ENCODE assay signal across 19 cellular contexts in genomic region chr7:99255463-99255862, GRCh38. TPM values are rescaled to one million over a fixed set of nuclear protein-coding genes. Genes with fewer than 3 reads are reported as not detected.
A peak's percentile ranks its signal among the peaks of the same experiment; 100 is the strongest.
DNase-seq lines count a peak whose midpoint lies in the region; TF ChIP-seq lines count a peak whose summit lies in the region.
"Had no signal": no experiment of that assay in that cellular context is flagged by ENCODE, and none has a peak within 500 bp of the region (broad histone marks: within the 10 kb centered on the region; RNA-seq: fewer than 3 reads in every experiment).

No MANE protein-coding gene starts in this region.

- H3K9me3 ChIP-seq in skeletal muscle satellite cell (replicated peaks; ENCODE audit: low read length) = no peaks in the 10 kb centered on the region
- H3K9me3 ChIP-seq: HAP-1 had no signal

- TF ChIP-seq CTCF in dorsolateral prefrontal cortex (IDR thresholded peaks at IDR 0.05 in 54 of 56, conservative IDR thresholded peaks at IDR 0.05 in 2 of 56; ENCODE audit: low read depth in 1 of 56, partially characterized antibody in 56 of 56) = no peak

- H3K4me3 ChIP-seq in dorsolateral prefrontal cortex (no peak overlapping the region), skeletal muscle satellite cell (ENCODE audit: low read length) (no peak overlapping the region)
- H3K4me3 ChIP-seq: HAP-1 had no signal

- intact Hi-C loops in dorsolateral prefrontal cortex (cut with DNase I) = no loop called here

- no peak overlapping the region for H3K27ac ChIP-seq in dorsolateral prefrontal cortex
- H3K27ac ChIP-seq: HL-60, RWPE1 had no signal

- peak overlapping the region; percentile 33 for H3K4me2 ChIP-seq in skeletal muscle satellite cell (ENCODE audit: low read length)

- no peaks in the 10 kb centered on the region for H3K4me1 ChIP-seq in skeletal muscle satellite cell (ENCODE audit: control insufficient read depth, insufficient read depth, low read length)

- H3K27me3 ChIP-seq in dorsolateral prefrontal cortex (no peaks in the 10 kb centered on the region), skeletal muscle satellite cell (ENCODE audit: control insufficient read depth, insufficient read depth, low read length) (peaks cover 16% of the 10 kb centered on the region)

- H3K9ac ChIP-seq in skeletal muscle satellite cell (ENCODE audit: low read depth, low read length) = no peak overlapping the region

- H3K36me3 ChIP-seq in skeletal muscle satellite cell (ENCODE audit: insufficient read depth, low read length) = no peaks in the 10 kb centered on the region
- H3K36me3 ChIP-seq: HAP-1 had no signal

- DNase-seq in SIG-M5 treated with dmso at 0.1 percent for 504 hours (lab: John Stamatoyannopoulos, UW; ENCODE audit: unreplicated experiment) (peak; percentile 57), SIG-M5 (lab: John Stamatoyannopoulos, UW) (no peak), NOMO-1 (lab: John Stamatoyannopoulos, UW; ENCODE audit: unreplicated experiment in 2 of 2) (peak; percentile 35 to 41), dorsolateral prefrontal cortex (peak in 8 of 10 donors; percentile 31 to 65 (median 54)), putamen (ENCODE audit: low spot score) (no peak), kidney tubule cell (ENCODE audit: low spot score) (no peak), SW 1271 (lab: John Stamatoyannopoulos, UW) (no peak)
- DNase-seq: 8988T, GF-D8, NCI-H1092, NCI-H146, NCI-H2081 treated with DMSO at 0.1 percent for 48 hours, NCI-H510A, NCI-H774 had no signal

RNA-seq across cellular contexts. Expression of gene MYH16, which starts 17.2 kb away (rescaled TPM):
- under 1 TPM in 4 of 120 experiments, not detected in 116; 0.11 to 0.83 (median 0.44) TPM for total RNA-seq in dorsolateral prefrontal cortex
- total RNA-seq in skeletal muscle satellite cell (2012; rRNA removed) = not detected in 2 replicates

RNA-seq across cellular contexts. Expression of gene KPNA7, which starts 47.5 kb away (rescaled TPM):
- under 1 TPM in 5 of 120 experiments, not detected in 115; 0.25 to 0.60 (median 0.28) TPM for total RNA-seq in dorsolateral prefrontal cortex
- total RNA-seq in skeletal muscle satellite cell (2012; rRNA removed) = not detected in 2 replicates
- total RNA-seq: Daoy had no signal

Comparison
In these comparisons a context has a peak if more than half of its experiments do, and no peak if none do; other contexts are left out.
1. DNase-seq: peak in SIG-M5 treated with dmso at 0.1 percent for 504 hours (single experiment), NOMO-1 (2 of 2) and dorsolateral prefrontal cortex (8 of 10); none in SIG-M5 (single experiment), putamen (single experiment), kidney tubule cell (single experiment) and SW 1271 (0 of 2).